In the genomic region with DNA sequence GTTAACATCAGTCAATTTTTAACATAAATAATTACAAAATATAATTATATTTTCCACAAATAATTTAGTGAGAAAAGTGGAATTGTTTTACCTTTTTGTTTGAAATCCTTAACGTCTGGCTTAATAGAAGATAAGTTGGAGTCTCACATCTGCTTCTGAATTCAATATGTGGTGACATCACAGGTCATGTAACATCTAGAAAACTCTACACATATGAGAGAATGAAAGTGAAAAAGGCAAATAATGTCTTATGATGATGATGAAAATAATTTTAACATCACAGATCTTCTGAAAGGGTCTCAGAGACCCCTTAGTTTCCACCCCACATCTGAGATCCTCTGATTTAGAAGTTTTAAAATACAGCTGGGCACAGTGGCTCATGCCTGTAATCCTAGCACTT, we compare ENCODE assay signal across 20 cellular contexts.
"Had no signal": no experiment of that assay in that cellular context is flagged by ENCODE, and none has a peak within 500 bp of the region (broad histone marks: within the 10 kb centered on the region; RNA-seq: fewer than 3 reads in every experiment).

No MANE protein-coding gene starts in this region.

- H3K9me3 Mint-ChIP-seq: activated T-cell treated with anti-CD3 and anti-CD28 coated beads, Interleukin-2, amount 50 U/mL, for 24 hours; activated T-helper 17 cell treated with anti-CD3 and anti-CD28 coated beads, Interleukin-2, amount 50 U/mL, for 72 hours; central memory CD8-positive, alpha-beta T cell had no signal

- H3K27ac Mint-ChIP-seq: activated naive CD8-positive, alpha-beta T cell; activated T-cell treated with anti-CD3 and anti-CD28 coated beads, Interleukin-2, amount 50 U/mL, for 24 hours; activated T-helper 17 cell treated with anti-CD3 and anti-CD28 coated beads, Interleukin-2, amount 50 U/mL, for 72 hours; mesothelial cell of epicardium; naive thymus-derived CD8-positive, alpha-beta T cell had no signal

- H3K4me3 Mint-ChIP-seq: activated naive CD8-positive, alpha-beta T cell; activated T-cell treated with anti-CD3 and anti-CD28 coated beads, Interleukin-2, amount 50 U/mL, for 24 hours; activated T-helper 17 cell treated with anti-CD3 and anti-CD28 coated beads, Interleukin-2, amount 50 U/mL, for 72 hours; central memory CD8-positive, alpha-beta T cell; mesothelial cell of epicardium had no signal

- DNase-seq: activated CD4-positive, alpha-beta T cell treated with anti-CD3 and anti-CD28 coated beads for 1 hour; activated CD4-positive, alpha-beta T cell treated with anti-CD3 and anti-CD28 coated beads, Interleukin-2, amount 50 U/mL, for 1 hour; activated naive CD4-positive, alpha-beta T cell; activated T-cell treated with anti-CD3 and anti-CD28 coated beads, Interleukin-2, amount 50 U/mL, for 24 hours; adrenal gland; colonic mucosa; dorsolateral prefrontal cortex; esophagus squamous epithelium; gastrocnemius medialis; hippocampal formation; left ventricle myocardium superior; mammary epithelial cell; stimulated activated CD4-positive, alpha-beta T cell treated with anti-CD3 and anti-CD28 coated beads, Interleukin-4, amount 100 ng/mL, for 4 hours; stomach; transverse colon had no signal

- H3K36me3 Mint-ChIP-seq: activated naive CD8-positive, alpha-beta T cell; naive thymus-derived CD8-positive, alpha-beta T cell had no signal

- H3K4me1 Mint-ChIP-seq: central memory CD8-positive, alpha-beta T cell had no signal

- ATAC-seq: gastrocnemius medialis, left ventricle myocardium superior had no signal
